ENCODE assay signal across 24 cellular contexts in the genomic region with DNA sequence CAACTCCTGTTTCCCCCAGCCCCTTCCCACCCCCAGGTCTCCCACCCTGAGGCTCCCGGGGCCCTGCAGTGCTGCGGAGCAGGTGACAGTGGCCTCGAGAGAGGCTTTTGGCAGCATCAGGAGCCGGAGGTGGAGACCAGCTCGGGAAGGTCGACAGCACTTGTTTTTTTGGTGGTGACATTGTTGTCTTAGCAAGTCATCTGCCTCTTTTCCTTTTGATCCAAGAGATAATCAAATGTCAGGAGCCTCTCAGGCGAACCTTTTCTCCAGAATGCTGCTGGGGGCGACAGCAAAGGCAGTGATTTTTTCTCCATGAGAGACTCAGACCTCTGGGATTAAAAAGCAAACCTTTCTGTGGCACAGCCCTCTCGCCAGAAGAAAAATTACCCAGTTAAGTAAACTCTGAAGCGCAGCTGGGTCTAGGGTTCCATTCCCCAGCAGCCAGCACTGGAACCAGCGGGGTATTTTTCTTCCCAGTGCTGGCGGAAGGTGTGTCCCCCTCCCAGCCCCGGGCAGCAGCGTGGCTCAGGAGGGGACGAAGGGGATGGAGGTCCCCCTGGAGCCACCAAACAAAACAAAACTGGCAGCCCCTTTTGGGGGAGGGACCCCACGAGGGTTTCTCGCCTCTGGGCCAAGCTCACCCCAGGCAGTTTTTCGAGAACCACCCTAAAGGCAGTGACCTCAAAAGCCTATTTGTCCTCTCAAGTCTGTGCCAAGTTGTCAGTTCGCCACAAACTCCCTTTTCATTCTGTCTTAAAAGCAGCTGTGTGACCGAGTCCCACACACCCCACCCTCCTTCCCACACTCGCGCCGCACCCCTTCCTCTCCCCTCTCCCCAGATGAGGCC. TPM values are rescaled to one million over a fixed set of nuclear protein-coding genes. Genes with fewer than 3 reads are reported as not detected.
DNase-seq lines count a peak whose midpoint lies in the region; ATAC-seq and TF ChIP-seq lines count a peak whose summit lies in the region.
"Had no signal": no experiment of that assay in that cellular context is flagged by ENCODE, and none has a peak within 500 bp of the region (broad histone marks: within the 10 kb centered on the region; RNA-seq: fewer than 3 reads in every experiment).

No MANE protein-coding gene starts in this region.

- no peak for TF ChIP-seq EP300 in esophagus muscularis mucosa (IDR thresholded peaks at IDR 0.05)

- DNase-seq in WERI-Rb-1 (no peak), esophagus muscularis mucosa (ENCODE audit: extremely low spot score) (no peak), hypothalamus (lab: John Stamatoyannopoulos, UW) (peak in 35 of 51 donors; percentile 24 to 81 (median 54)), activated gamma-delta T cell (lab: John Stamatoyannopoulos, UW) (no peak)
- no peak for DNase-seq in activated naive CD4-positive, alpha-beta T cell treated with anti-CD3 and anti-CD28 coated beads, Interleukin-2, amount 10 ng/mL, durations not matched to agents 7 days and 5 days
- DNase-seq: activated CD4-positive, CD25-positive, alpha-beta regulatory T cell; activated CD8-positive, alpha-beta T cell treated with anti-CD3 and anti-CD28 coated beads for 36 hours; activated T-cell treated with anti-CD3 and anti-CD28 coated beads, Interleukin-2, amount 50 U/mL, for 24 hours; BE2C; brain microvascular endothelial cell; cortex of kidney; foreskin fibroblast; H9; NCI-H1417 treated with DMSO at 0.1 percent for 48 hours; occipital lobe; stimulated activated CD4-positive, alpha-beta T cell treated with anti-CD3 and anti-CD28 coated beads, Interleukin-1b, Interleukin-23, amount 100 ng/mL, for 48 hours; stimulated activated naive CD8-positive, alpha-beta T cell treated with anti-CD3 and anti-CD28 coated beads, Interleukin-15, Interleukin-2, amounts not matched to agents 100 U/mL and 50 U/mL, for 24 hours; T-helper 9 cell; upper lobe of right lung had no signal

- 71% methylated on average over 20 of the region's 23 CpGs for WGBS in esophagus muscularis mucosa

- H3K27me3 Mint-ChIP-seq in activated naive CD4-positive, alpha-beta T cell treated with anti-CD3 and anti-CD28 coated beads, Interleukin-2, amount 10 ng/mL, durations not matched to agents 7 days and 5 days = no peaks in the 10 kb centered on the region
- H3K27me3 Mint-ChIP-seq: activated CD8-positive, alpha-beta T cell treated with anti-CD3 and anti-CD28 coated beads for 36 hours; activated naive CD4-positive, alpha-beta T cell treated with anti-CD3 and anti-CD28 coated beads, Interleukin-2, amount 50 U/mL, for 24 hours; activated T-cell treated with anti-CD3 and anti-CD28 coated beads, Interleukin-2, amount 50 U/mL, for 24 hours had no signal

- no peak overlapping the region for H3K4me3 Mint-ChIP-seq in activated naive CD4-positive, alpha-beta T cell treated with anti-CD3 and anti-CD28 coated beads, Interleukin-2, amount 10 ng/mL, durations not matched to agents 7 days and 5 days
- H3K4me3 Mint-ChIP-seq: activated CD8-positive, alpha-beta T cell treated with anti-CD3 and anti-CD28 coated beads for 36 hours; activated naive CD4-positive, alpha-beta T cell treated with anti-CD3 and anti-CD28 coated beads, Interleukin-2, amount 50 U/mL, for 24 hours; activated T-cell treated with anti-CD3 and anti-CD28 coated beads, Interleukin-2, amount 50 U/mL, for 24 hours; H9 had no signal

- no peak for TF ChIP-seq POLR2A in esophagus muscularis mucosa (IDR thresholded peaks at IDR 0.05; ENCODE audit: low read depth)

- H3K4me3 ChIP-seq in WERI-Rb-1 (ENCODE audit: low read depth, low read length) (peak overlapping the region; percentile 11; the same call in 1 of the 2 replicates), esophagus muscularis mucosa (no peak overlapping the region), subcutaneous abdominal adipose tissue (ENCODE audit: low read depth in 1 of 5, low read length in 5 of 5) (no peak overlapping the region)
- H3K4me3 ChIP-seq: upper lobe of right lung had no signal

- no peak overlapping the region for H3K27ac Mint-ChIP-seq in activated naive CD4-positive, alpha-beta T cell treated with anti-CD3 and anti-CD28 coated beads, Interleukin-2, amount 10 ng/mL, durations not matched to agents 7 days and 5 days
- H3K27ac Mint-ChIP-seq: activated CD8-positive, alpha-beta T cell treated with anti-CD3 and anti-CD28 coated beads for 36 hours; activated naive CD4-positive, alpha-beta T cell treated with anti-CD3 and anti-CD28 coated beads, Interleukin-2, amount 50 U/mL, for 24 hours; activated T-cell treated with anti-CD3 and anti-CD28 coated beads, Interleukin-2, amount 50 U/mL, for 24 hours; H9 had no signal

- H3K9ac ChIP-seq in subcutaneous abdominal adipose tissue (ENCODE audit: low read length in 5 of 5) = peak overlapping the region in 2 of 5 donors; percentile 7 to 14

- H3K4me1 ChIP-seq in esophagus muscularis mucosa (peaks cover 3 to 34% (median 18%) of the 10 kb centered on the region in 4 donors), subcutaneous abdominal adipose tissue (ENCODE audit: control insufficient read depth in 5 of 5, insufficient read depth in 5 of 5, low read length in 5 of 5) (peaks cover 5 to 23% (median 13%) of the 10 kb centered on the region in 5 donors)
- H3K4me1 ChIP-seq: BE2C, upper lobe of right lung had no signal

- H3K36me3 ChIP-seq in WERI-Rb-1 (peaks cover 30% of the 10 kb centered on the region), esophagus muscularis mucosa (peaks cover 8 to 59% (median 33%) of the 10 kb centered on the region in 4 donors), subcutaneous abdominal adipose tissue (ENCODE audit: control insufficient read depth in 5 of 5, insufficient read depth in 5 of 5, low read length in 5 of 5) (peaks cover 0 to 50% (median 41%) of the 10 kb centered on the region in 5 donors)
- H3K36me3 ChIP-seq: BE2C had no signal

- TF ChIP-seq CTCF in WERI-Rb-1 (IDR thresholded peaks at IDR 0.05; ENCODE audit: low read depth, low read length) (no peak), esophagus muscularis mucosa (IDR thresholded peaks at IDR 0.05) (no peak)

- H3K4me1 Mint-ChIP-seq in activated naive CD4-positive, alpha-beta T cell treated with anti-CD3 and anti-CD28 coated beads, Interleukin-2, amount 10 ng/mL, durations not matched to agents 7 days and 5 days = no peaks in the 10 kb centered on the region
- H3K4me1 Mint-ChIP-seq: activated naive CD4-positive, alpha-beta T cell treated with anti-CD3 and anti-CD28 coated beads, Interleukin-2, amount 50 U/mL, for 24 hours had no signal

- H3K27me3 ChIP-seq in WERI-Rb-1 (ENCODE audit: insufficient read depth, low read depth, severe bottlenecking) = no peaks in the 10 kb centered on the region
- H3K27me3 ChIP-seq in esophagus muscularis mucosa = no peaks in the 10 kb centered on the region
- no peaks in the 10 kb centered on the region for H3K27me3 ChIP-seq in subcutaneous abdominal adipose tissue (ENCODE audit: control insufficient read depth in 5 of 5, insufficient read depth in 4 of 5, low read length in 5 of 5)
- H3K27me3 ChIP-seq: BE2C, brain microvascular endothelial cell, upper lobe of right lung had no signal

- H3K9me3 ChIP-seq in WERI-Rb-1 (ENCODE audit: severe bottlenecking) (no peaks in the 10 kb centered on the region), esophagus muscularis mucosa (no peaks in the 10 kb centered on the region), subcutaneous abdominal adipose tissue (ENCODE audit: control insufficient read depth in 5 of 5, low read length in 5 of 5) (no peaks in the 10 kb centered on the region)
- H3K9me3 ChIP-seq: BE2C, upper lobe of right lung had no signal

- H3K27ac ChIP-seq in WERI-Rb-1 (peak overlapping the region; percentile 91), esophagus muscularis mucosa (replicated peaks in 1 of 4) (peak overlapping the region; percentile 33 to 65 (median 41)), subcutaneous abdominal adipose tissue (ENCODE audit: low read depth, low read length) (peak overlapping the region; percentile 30)
- H3K27ac ChIP-seq: brain microvascular endothelial cell, upper lobe of right lung had no signal

- no peak for ATAC-seq in HG03342 (IDR thresholded peaks at IDR 0.05; ENCODE audit: unreplicated experiment)
- ATAC-seq: activated CD8-positive, alpha-beta T cell treated with anti-CD3 and anti-CD28 coated beads for 36 hours; HepG2; Panc1; stimulated activated naive CD8-positive, alpha-beta T cell treated with anti-CD3 and anti-CD28 coated beads, Interleukin-15, Interleukin-2, amounts not matched to agents 100 U/mL and 50 U/mL, for 24 hours; upper lobe of right lung had no signal

- intact Hi-C loops in esophagus muscularis mucosa (cut with DNase I) = no loop called here

- no peaks in the 10 kb centered on the region for H3K9me3 Mint-ChIP-seq in activated naive CD4-positive, alpha-beta T cell treated with anti-CD3 and anti-CD28 coated beads, Interleukin-2, amount 10 ng/mL, durations not matched to agents 7 days and 5 days
- H3K9me3 Mint-ChIP-seq: activated CD8-positive, alpha-beta T cell treated with anti-CD3 and anti-CD28 coated beads for 36 hours; activated naive CD4-positive, alpha-beta T cell treated with anti-CD3 and anti-CD28 coated beads, Interleukin-2, amount 50 U/mL, for 24 hours; activated T-cell treated with anti-CD3 and anti-CD28 coated beads, Interleukin-2, amount 50 U/mL, for 24 hours; H9 had no signal

- H3K36me3 Mint-ChIP-seq in activated naive CD4-positive, alpha-beta T cell treated with anti-CD3 and anti-CD28 coated beads, Interleukin-2, amount 10 ng/mL, durations not matched to agents 7 days and 5 days = peaks cover 10% of the 10 kb centered on the region

- CTCF ChIA-PET in activated naive CD4-positive, alpha-beta T cell treated with anti-CD3 and anti-CD28 coated beads, Interleukin-2, amount 10 ng/mL, durations not matched to agents 7 days and 5 days (lab: Charles Lee) = no interaction called here

RNA-seq across cellular contexts. Expression of a gene that starts 37.1 kb away (rescaled TPM):
- 1 to 10 TPM in 1 of 4 donors, under 1 TPM in 3; 0.17 to 2.5 (median 0.50) TPM for total RNA-seq in esophagus muscularis mucosa
- total RNA-seq: activated CD8-positive, alpha-beta T cell treated with anti-CD3 and anti-CD28 coated beads for 36 hours; upper lobe of right lung had no signal

RNA-seq across cellular contexts. Expression of a gene that starts 46.4 kb away (rescaled TPM):
- total RNA-seq in esophagus muscularis mucosa = 10 to 100 TPM; 10.4 to 22.4 (median 17.7) TPM

RNA-seq across cellular contexts. Expression of a gene that starts 50.2 kb away (rescaled TPM):
- total RNA-seq in esophagus muscularis mucosa = 10 to 100 TPM in 1 of 4 donors, 1 to 10 TPM in 3; 4.9 to 10.6 (median 7.0) TPM

Comparison
In these comparisons a context has a peak if more than half of its experiments do, and no peak if none do; other contexts are left out.
1. DNase-seq: peak in hypothalamus (35 of 51); none in WERI-Rb-1 (single experiment), esophagus muscularis mucosa (single experiment), activated gamma-delta T cell (single experiment) and activated naive CD4-positive, alpha-beta T cell treated with anti-CD3 and anti-CD28 coated beads, Interleukin-2, amount 10 ng/mL, durations not matched to agents 7 days and 5 days (single experiment).
2. H3K27ac ChIP-seq: peak in every context shown above with its lines; median percentile 91 in WERI-Rb-1; 41 in esophagus muscularis mucosa; 30 in subcutaneous abdominal adipose tissue.